ENCODE assay signal across 8 cellular contexts in the genomic region with DNA sequence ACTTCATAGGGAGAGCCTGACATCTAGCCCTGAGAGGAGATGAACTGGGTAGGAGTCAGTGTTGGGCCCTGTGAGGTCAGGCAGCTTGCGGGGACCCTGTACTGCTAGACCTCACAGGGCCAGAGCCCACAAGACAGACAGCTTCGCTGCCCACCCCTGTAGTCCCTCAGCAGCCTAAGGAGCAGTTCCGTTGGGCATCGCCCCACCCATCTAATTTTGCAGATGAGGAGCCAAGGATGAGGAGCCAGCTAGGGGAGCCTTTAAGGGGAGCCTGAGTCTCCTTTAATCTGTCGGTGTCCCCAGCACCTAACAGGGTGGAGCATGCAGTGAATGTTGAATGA. TPM values are rescaled to one million over a fixed set of nuclear protein-coding genes. Genes with fewer than 3 reads are reported as not detected.
A peak's percentile ranks its signal among the peaks of the same experiment; 100 is the strongest.
DNase-seq lines count a peak whose midpoint lies in the region; TF ChIP-seq lines count a peak whose summit lies in the region.

No MANE protein-coding gene starts in this region.

- H3K27me3 ChIP-seq in BLaER1 = no peaks in the 10 kb centered on the region
- no peaks in the 10 kb centered on the region for H3K27me3 ChIP-seq in H7 (ENCODE audit: control insufficient read depth, insufficient read depth, low read length)

- H3K4me1 Mint-ChIP-seq in progenitor cell of endocrine pancreas (ENCODE audit: low read depth) = peaks cover 17% of the 10 kb centered on the region

- peaks cover 29% of the 10 kb centered on the region for H3K4me1 ChIP-seq in BLaER1

- peak overlapping the region; percentile 91 for H3K4me3 ChIP-seq in BLaER1
- peak overlapping the region; percentile 97 for H3K4me3 ChIP-seq in H7 (ENCODE audit: insufficient read depth, low read depth, low read length)
- peak overlapping the region; percentile 85 to 95 for H3K4me3 ChIP-seq in foreskin fibroblast (ENCODE audit: low read depth in 1 of 2, low read length in 2 of 2)

- TF ChIP-seq CTCF in VCaP (conservative IDR thresholded peaks at IDR 0.05) (no peak), foreskin fibroblast (IDR thresholded peaks at IDR 0.05; ENCODE audit: low read depth, low read length) (no peak), progenitor cell of endocrine pancreas (IDR thresholded peaks at IDR 0.05; ENCODE audit: unreplicated experiment) (no peak)

- H3K36me3 ChIP-seq in BLaER1 (peaks cover 34% of the 10 kb centered on the region), H7 (replicated peaks; ENCODE audit: control insufficient read depth, insufficient read depth, low read length) (peaks cover 23% of the 10 kb centered on the region)

- peak overlapping the region; percentile 84 for H3K9ac ChIP-seq in BLaER1

- no peaks in the 10 kb centered on the region for H3K9me3 Mint-ChIP-seq in progenitor cell of endocrine pancreas (ENCODE audit: low read depth)

- H3K27ac ChIP-seq in BLaER1 (peak overlapping the region; percentile 82), VCaP (peak overlapping the region; percentile 74)

- peak overlapping the region; percentile 95 for H3K27ac Mint-ChIP-seq in progenitor cell of endocrine pancreas

- peaks cover 8% of the 10 kb centered on the region for H3K36me3 Mint-ChIP-seq in progenitor cell of endocrine pancreas (ENCODE audit: insufficient read depth)

- H3K4me2 ChIP-seq in BLaER1 = peak overlapping the region; percentile 92

- no peaks in the 10 kb centered on the region for H3K9me3 ChIP-seq in BLaER1

- peak overlapping the region; percentile 95 for H3K4me3 Mint-ChIP-seq in progenitor cell of endocrine pancreas (ENCODE audit: low read depth)

- peaks cover 40% of the 10 kb centered on the region for H4K20me1 ChIP-seq in BLaER1

- DNase-seq in H7 (no peak), foreskin fibroblast (peak in 1 of 2 donors; percentile 41), progenitor cell of endocrine pancreas (ENCODE audit: low spot score, unreplicated experiment) (no peak), mucosa of gallbladder (ENCODE audit: low spot score) (no peak), amniotic stem cell (lab: John Stamatoyannopoulos, UW) (no peak), activated gamma-delta T cell (lab: John Stamatoyannopoulos, UW) (no peak)

- H3K27me3 Mint-ChIP-seq in progenitor cell of endocrine pancreas = no peaks in the 10 kb centered on the region

RNA-seq across cellular contexts. Expression of gene TUFM, which starts 0.8 kb away (rescaled TPM):
- 299 and 301 TPM in 2 replicates for total RNA-seq in H7 (2014; rRNA removed; shearing (Covaris generic))
- total RNA-seq in progenitor cell of endocrine pancreas (158 and 168 TPM in 2 replicates), mucosa of gallbladder (163 TPM)

RNA-seq across cellular contexts. Expression of gene SH2B1, which starts 16.7 kb away (rescaled TPM):
- 38.9 and 40.0 TPM in 2 replicates for total RNA-seq in H7 (2014; rRNA removed; shearing (Covaris generic))
- 72.8 and 75.1 TPM in 2 replicates for total RNA-seq in progenitor cell of endocrine pancreas
- total RNA-seq in mucosa of gallbladder = 88.1 TPM

RNA-seq across cellular contexts. Expression of gene ATXN2L, which starts 24.1 kb away (rescaled TPM):
- 77.9 and 88.4 TPM in 2 replicates for total RNA-seq in H7 (2014; rRNA removed; shearing (Covaris generic))
- total RNA-seq in progenitor cell of endocrine pancreas = 248 and 256 TPM in 2 replicates
- total RNA-seq in mucosa of gallbladder = 113 TPM

RNA-seq across cellular contexts. Expression of gene ATP2A1, which starts 31.4 kb away (rescaled TPM):
- total RNA-seq in H7 (2014; rRNA removed; shearing (Covaris generic)) = 0.10 and 1.0 TPM in 2 replicates
- 2.7 and 3.0 TPM in 2 replicates for total RNA-seq in progenitor cell of endocrine pancreas
- total RNA-seq in mucosa of gallbladder = 0.83 TPM
